ENCODE assay signal across 8 cellular contexts in genomic region chr3:160941885-160942494, GRCh38.
A peak's percentile ranks its signal among the peaks of the same experiment; 100 is the strongest.
DNase-seq lines count a peak whose midpoint lies in the region; ATAC-seq, FAIRE-seq and TF ChIP-seq lines count a peak whose summit lies in the region.

No MANE protein-coding gene starts in this region.

- peaks cover 18 to 21% of the 10 kb centered on the region in 2 donors for H3K4me1 Mint-ChIP-seq in immature natural killer cell

- H3K36me3 Mint-ChIP-seq in immature natural killer cell = peaks cover 0 to 4% (median 3%) of the 10 kb centered on the region in 3 donors

- peak overlapping the region in 1 of 6 donors; percentile 12 for H3K27ac Mint-ChIP-seq in immature natural killer cell

- no peaks in the 10 kb centered on the region for H3K9me3 Mint-ChIP-seq in immature natural killer cell

- no peak overlapping the region for H3K4me3 ChIP-seq in SJCRH30
- H3K4me3 ChIP-seq in astrocyte of the cerebellum (ENCODE audit: low read depth, low read length) = no peak overlapping the region

- TF ChIP-seq CTCF in astrocyte of the cerebellum (IDR thresholded peaks at IDR 0.05; ENCODE audit: low read depth, low read length, missing control alignments) = peak; percentile 78

- peaks cover 0 to 3% (median 0%) of the 10 kb centered on the region in 3 donors for H3K27me3 Mint-ChIP-seq in immature natural killer cell (ENCODE audit: low read depth in 3 of 3)

- peak; percentile 17 for DNase-seq in GM18507 (ENCODE audit: extremely low spot score, insufficient read length, low read depth)
- peak; percentile 39 to 79 for DNase-seq in SJCRH30
- peak; percentile 74 for DNase-seq in astrocyte of the cerebellum (ENCODE audit: low read depth)
- DNase-seq in immature natural killer cell = peak; percentile 65 to 70 (median 69)
- peak; percentile 37 to 62 for DNase-seq in stimulated activated CD4-positive, alpha-beta T cell treated with anti-CD3 and anti-CD28 coated beads, Interleukin-1b, Interleukin-23, amount 100 ng/mL, for 4 hours (ENCODE audit: low read depth in 2 of 2)
- no peak for DNase-seq in NOMO-1 (lab: John Stamatoyannopoulos, UW; ENCODE audit: unreplicated experiment in 2 of 2)
- no peak for DNase-seq in kidney glomerular epithelial cell (lab: John Stamatoyannopoulos, UW)

- peak; percentile 98 for ATAC-seq in HG02885 (IDR thresholded peaks at IDR 0.05; ENCODE audit: poor library complexity, unreplicated experiment)

- FAIRE-seq in GM18507 (lab: Jason Lieb, UNC) = peak; percentile 92

- H3K27ac ChIP-seq in SJCRH30 = no peak overlapping the region

- H3K4me3 Mint-ChIP-seq in immature natural killer cell = peak overlapping the region in 1 of 5 donors; percentile 38

- in situ Hi-C loops in astrocyte of the cerebellum (cut with HindIII; ENCODE audit: low sequenced_read_pairs) = no loop called here

- H3K36me3 ChIP-seq in SJCRH30 = no peaks in the 10 kb centered on the region

- H3K9me3 ChIP-seq in SJCRH30 (replicated peaks) = no peaks in the 10 kb centered on the region

- no peaks in the 10 kb centered on the region for H3K27me3 ChIP-seq in SJCRH30

- H3K4me1 ChIP-seq in SJCRH30 = no peaks in the 10 kb centered on the region

Comparison
In these comparisons a context has a peak if more than half of its experiments do, and no peak if none do; other contexts are left out.
1. DNase-seq: peak in GM18507 (single experiment), SJCRH30 (2 of 2), astrocyte of the cerebellum (single experiment), immature natural killer cell (3 of 3) and stimulated activated CD4-positive, alpha-beta T cell treated with anti-CD3 and anti-CD28 coated beads, Interleukin-1b, Interleukin-23, amount 100 ng/mL, for 4 hours (2 of 2); none in NOMO-1 (0 of 2) and kidney glomerular epithelial cell (single experiment).